Comparison of ENCODE assay signal across 27 cellular contexts in genomic region chr17:4297351-4297750, GRCh38. TPM values are rescaled to one million over a fixed set of nuclear protein-coding genes. Genes with fewer than 3 reads are reported as not detected.
DNase-seq lines count a peak whose midpoint lies in the region; ATAC-seq and TF ChIP-seq lines count a peak whose summit lies in the region.
"Had no signal": no experiment of that assay in that cellular context is flagged by ENCODE, and none has a peak within 500 bp of the region (broad histone marks: within the 10 kb centered on the region; RNA-seq: fewer than 3 reads in every experiment).

No MANE protein-coding gene starts in this region.

- no peak overlapping the region for H3K4me3 ChIP-seq in psoas muscle
- H3K4me3 ChIP-seq: esophagus muscularis mucosa, upper lobe of left lung had no signal

- no peak overlapping the region for H3K4me3 Mint-ChIP-seq in activated CD4-positive, alpha-beta T cell treated with anti-CD3 and anti-CD28 coated beads for 36 hours
- no peak overlapping the region for H3K4me3 Mint-ChIP-seq in chondrocyte (ENCODE audit: unreplicated experiment)
- no peak overlapping the region for H3K4me3 Mint-ChIP-seq in naive thymus-derived CD8-positive, alpha-beta T cell
- H3K4me3 Mint-ChIP-seq: activated CD4-positive, alpha-beta T cell treated with anti-CD3 and anti-CD28 coated beads, Interleukin-2, amount 10 ng/mL, durations not matched to agents 7 days and 5 days; nephron; stimulated activated naive CD8-positive, alpha-beta T cell treated with anti-CD3 and anti-CD28 coated beads, Interleukin-15, Interleukin-2, amounts not matched to agents 100 ng/mL and 50 ng/mL, for 24 hours; T-cell had no signal

- peak overlapping the region; percentile 1 for H3K27ac Mint-ChIP-seq in activated CD4-positive, alpha-beta T cell treated with anti-CD3 and anti-CD28 coated beads for 36 hours
- H3K27ac Mint-ChIP-seq in chondrocyte (ENCODE audit: unreplicated experiment) = peak overlapping the region; percentile 2
- peak overlapping the region in 1 of 10 donors; percentile 0 for H3K27ac Mint-ChIP-seq in naive thymus-derived CD8-positive, alpha-beta T cell
- H3K27ac Mint-ChIP-seq: activated CD4-positive, alpha-beta T cell treated with anti-CD3 and anti-CD28 coated beads, Interleukin-2, amount 10 ng/mL, durations not matched to agents 7 days and 5 days; nephron; stimulated activated naive CD8-positive, alpha-beta T cell treated with anti-CD3 and anti-CD28 coated beads, Interleukin-15, Interleukin-2, amounts not matched to agents 100 ng/mL and 50 ng/mL, for 24 hours had no signal

- POLR2A ChIA-PET in activated CD4-positive, alpha-beta T cell treated with anti-CD3 and anti-CD28 coated beads for 36 hours (lab: Charles Lee) = no interaction called here
- POLR2A ChIA-PET in naive thymus-derived CD8-positive, alpha-beta T cell (lab: Charles Lee) = no interaction called here

- CTCF ChIA-PET in activated CD4-positive, alpha-beta T cell treated with anti-CD3 and anti-CD28 coated beads for 36 hours (lab: Charles Lee) = interaction anchor here (0.6 to 2.2 kb wide), 5 partner anchors 9 to 128 kb away, joined by 3 to 9 read pairs (median 4); no protein-coding TSS in a partner anchor

- ATAC-seq in activated CD4-positive, alpha-beta T cell treated with anti-CD3 and anti-CD28 coated beads for 36 hours = no peak
- ATAC-seq in psoas muscle (no peak), HG03280 (IDR thresholded peaks at IDR 0.05; ENCODE audit: unreplicated experiment) (no peak)
- ATAC-seq in naive thymus-derived CD8-positive, alpha-beta T cell = no peak
- ATAC-seq: HCT116, T-cell had no signal

- H3K9me3 Mint-ChIP-seq in activated CD4-positive, alpha-beta T cell treated with anti-CD3 and anti-CD28 coated beads for 36 hours (ENCODE audit: low read depth) = no peaks in the 10 kb centered on the region
- no peaks in the 10 kb centered on the region for H3K9me3 Mint-ChIP-seq in chondrocyte (ENCODE audit: low read depth)
- H3K9me3 Mint-ChIP-seq in naive thymus-derived CD8-positive, alpha-beta T cell = no peaks in the 10 kb centered on the region
- H3K9me3 Mint-ChIP-seq: activated CD4-positive, alpha-beta T cell treated with anti-CD3 and anti-CD28 coated beads, Interleukin-2, amount 10 ng/mL, durations not matched to agents 7 days and 5 days; nephron; stimulated activated naive CD8-positive, alpha-beta T cell treated with anti-CD3 and anti-CD28 coated beads, Interleukin-15, Interleukin-2, amounts not matched to agents 100 ng/mL and 50 ng/mL, for 24 hours; T-cell had no signal

- DNase-seq in activated CD4-positive, alpha-beta T cell treated with anti-CD3 and anti-CD28 coated beads for 36 hours = no peak
- no peak for DNase-seq in activated CD4-positive, alpha-beta T cell treated with anti-CD3 and anti-CD28 coated beads, Interleukin-2, amount 50 U/mL, for 48 hours
- peak; percentile 34 for DNase-seq in HT1080 (ENCODE audit: low read depth)
- DNase-seq in chondrocyte (ENCODE audit: low spot score) = no peak
- DNase-seq in psoas muscle = no peak
- DNase-seq in naive thymus-derived CD8-positive, alpha-beta T cell = no peak
- no peak for DNase-seq in COR-L47 (lab: John Stamatoyannopoulos, UW)
- DNase-seq: 8988T; activated CD4-positive, alpha-beta T cell treated with anti-CD3 and anti-CD28 coated beads, Interleukin-2, amount 10 ng/mL, durations not matched to agents 7 days and 5 days; Caco-2; caudate nucleus; DND-41; effector CD8-positive, alpha-beta T cell; midbrain; NCI-H1105; NCI-H2107; NCI-H526 treated with DMSO at 0.1 percent for 48 hours; posterior cingulate gyrus; SHP77; stimulated activated CD4-positive, alpha-beta T cell treated with anti-CD3 and anti-CD28 coated beads, Interleukin-2, amount 100 ng/mL, for 24 hours; T-cell; upper lobe of left lung had no signal

- H3K27me3 ChIP-seq in psoas muscle (ENCODE audit: insufficient read depth in 3 of 3, low read length in 2 of 3) = no peaks in the 10 kb centered on the region
- H3K27me3 ChIP-seq: esophagus muscularis mucosa, upper lobe of left lung had no signal

- intact Hi-C loops in activated CD4-positive, alpha-beta T cell treated with anti-CD3 and anti-CD28 coated beads for 36 hours (cut with DNase I, micrococcal nuclease) = no loop called here
- intact Hi-C loops in psoas muscle (cut with DNase I) = no loop called here

- peaks cover 9% of the 10 kb centered on the region for H3K4me1 Mint-ChIP-seq in activated CD4-positive, alpha-beta T cell treated with anti-CD3 and anti-CD28 coated beads for 36 hours
- peaks cover 7% of the 10 kb centered on the region for H3K4me1 Mint-ChIP-seq in chondrocyte (ENCODE audit: low read depth)
- H3K4me1 Mint-ChIP-seq in naive thymus-derived CD8-positive, alpha-beta T cell = peaks cover 7 to 25% (median 17%) of the 10 kb centered on the region in 4 donors
- H3K4me1 Mint-ChIP-seq: activated CD4-positive, alpha-beta T cell treated with anti-CD3 and anti-CD28 coated beads, Interleukin-2, amount 10 ng/mL, durations not matched to agents 7 days and 5 days had no signal

- peaks cover 0 to 48% of the 10 kb centered on the region in 2 donors for H3K36me3 ChIP-seq in psoas muscle (ENCODE audit: insufficient read depth in 1 of 2, low read depth in 1 of 2)

- H3K9me3 ChIP-seq in psoas muscle = no peaks in the 10 kb centered on the region
- H3K9me3 ChIP-seq: Caco-2, esophagus muscularis mucosa, upper lobe of left lung had no signal

- H3K36me3 Mint-ChIP-seq in activated CD4-positive, alpha-beta T cell treated with anti-CD3 and anti-CD28 coated beads for 36 hours (ENCODE audit: low read depth) = peaks cover 10% of the 10 kb centered on the region
- peaks cover 2% of the 10 kb centered on the region for H3K36me3 Mint-ChIP-seq in chondrocyte (ENCODE audit: low read depth)
- peaks cover 0 to 71% (median 0%) of the 10 kb centered on the region in 3 donors for H3K36me3 Mint-ChIP-seq in naive thymus-derived CD8-positive, alpha-beta T cell

- TF ChIP-seq CTCF in chondrocyte (IDR thresholded peaks at IDR 0.05) = no peak
- TF ChIP-seq CTCF in psoas muscle (IDR thresholded peaks at IDR 0.05) = no peak

- H3K27me3 Mint-ChIP-seq in activated CD4-positive, alpha-beta T cell treated with anti-CD3 and anti-CD28 coated beads for 36 hours = no peaks in the 10 kb centered on the region
- no peaks in the 10 kb centered on the region for H3K27me3 Mint-ChIP-seq in chondrocyte (ENCODE audit: low read depth)
- H3K27me3 Mint-ChIP-seq in naive thymus-derived CD8-positive, alpha-beta T cell = no peaks in the 10 kb centered on the region
- H3K27me3 Mint-ChIP-seq: activated CD4-positive, alpha-beta T cell treated with anti-CD3 and anti-CD28 coated beads, Interleukin-2, amount 10 ng/mL, durations not matched to agents 7 days and 5 days; stimulated activated naive CD8-positive, alpha-beta T cell treated with anti-CD3 and anti-CD28 coated beads, Interleukin-15, Interleukin-2, amounts not matched to agents 100 ng/mL and 50 ng/mL, for 24 hours; T-cell had no signal

- 73 to 86% (median 79%) methylated on average over 3 of the region's 3 CpGs for WGBS in psoas muscle, 3 donors

- H3K27ac ChIP-seq in psoas muscle = peak overlapping the region; percentile 48
- H3K27ac ChIP-seq: esophagus muscularis mucosa, upper lobe of left lung had no signal

- H3K4me1 ChIP-seq in psoas muscle = peaks cover 54% of the 10 kb centered on the region
- H3K4me1 ChIP-seq: Caco-2, upper lobe of left lung had no signal

RNA-seq across cellular contexts. Expression of gene ANKFY1, which starts 33.6 kb away (rescaled TPM):
- 10 to 100 TPM; 39.8 to 40.7 TPM for total RNA-seq in activated CD4-positive, alpha-beta T cell treated with anti-CD3 and anti-CD28 coated beads for 36 hours
- total RNA-seq in HT1080 (2014; rRNA removed; shearing (Covaris generic)) = 15.2 and 16.1 TPM in 2 replicates
- polyA plus RNA-seq in HT1080 (2015; cell fraction: cytosol; rRNA removed) = 13.3 and 18.8 TPM in 2 replicates
- 65.2 and 67.7 TPM in 2 replicates for polyA plus RNA-seq in HT1080 (2015; cell fraction: nucleus; rRNA removed)
- total RNA-seq in chondrocyte (44.7 to 50.1 TPM (median 45.7 TPM) in 3 replicates), psoas muscle (10 to 100 TPM; 12.8 to 18.8 (median 16.5) TPM)
- polyA plus RNA-seq in psoas muscle = 10 to 100 TPM in 1 of 3 donors, 1 to 10 TPM in 2; 5.7 to 11.1 (median 6.0) TPM
- total RNA-seq in naive thymus-derived CD8-positive, alpha-beta T cell = 10 to 100 TPM; 65.0 to 68.9 TPM
- polyA plus RNA-seq in naive thymus-derived CD8-positive, alpha-beta T cell = 10 to 100 TPM in 1 of 3 donors, 1 to 10 TPM in 2; 9.9 to 13.7 (median 10.0) TPM
